ENCODE assay signal across 2 cellular contexts in genomic region chr7:70706698-70707097, GRCh38.
TF ChIP-seq lines count a peak whose summit lies in the region.

No MANE protein-coding gene starts in this region.

TF ChIP-seq in GM12878, 131 proteins besides CTCF, POLR2A, EP300 and RAD21:
- TF ChIP-seq BMI1 (IDR thresholded peaks at IDR 0.05; ENCODE audit: borderline replicate concordance) (peak; percentile 89), TCF3 (IDR thresholded peaks at IDR 0.05; ENCODE audit: borderline replicate concordance, insufficient read depth, low read depth, low read length) (no peak)

TF ChIP-seq in H1, 55 proteins besides CTCF, POLR2A, EP300 and RAD21:
- no peak for TF ChIP-seq KDM4A (IDR thresholded peaks at IDR 0.05; ENCODE audit: low read depth, low read length, severe bottlenecking)
- TF ChIP-seq BRCA1 (IDR thresholded peaks at IDR 0.05; ENCODE audit: low read depth, low read length) = no peak
- TF ChIP-seq RNF2 (IDR thresholded peaks at IDR 0.05; ENCODE audit: borderline replicate concordance, low read depth, low read length, missing control alignments, poor library complexity, severe bottlenecking) = no peak
- TF ChIP-seq MAX (IDR thresholded peaks at IDR 0.05) = no peak
- TF ChIP-seq HDAC6 (IDR thresholded peaks at IDR 0.05; ENCODE audit: low read depth, low read length) = no peak
- TF ChIP-seq SP1 (IDR thresholded peaks at IDR 0.05; ENCODE audit: low read depth, low read length) = no peak
- no peak for TF ChIP-seq SP2 (IDR thresholded peaks at IDR 0.05; ENCODE audit: low read length)
- TF ChIP-seq BACH1 (IDR thresholded peaks at IDR 0.05; ENCODE audit: low read length) = no peak
- TF ChIP-seq GABPA (IDR thresholded peaks at IDR 0.05; ENCODE audit: borderline replicate concordance, insufficient read depth, low read length) = no peak
- no peak for TF ChIP-seq GTF2F1 (IDR thresholded peaks at IDR 0.05; ENCODE audit: borderline replicate concordance, low read depth, low read length)
- TF ChIP-seq SUZ12 (IDR thresholded peaks at IDR 0.05; ENCODE audit: low read length) = no peak
- TF ChIP-seq TAF7 (optimal IDR thresholded peaks at IDR 0.05; ENCODE audit: borderline replicate concordance, low read depth, low read length) = no peak
- no peak for TF ChIP-seq NANOG (IDR thresholded peaks at IDR 0.05; ENCODE audit: insufficient read depth, low read depth, low read length, poor library complexity, severe bottlenecking)
- no peak for TF ChIP-seq SIRT6 (IDR thresholded peaks at IDR 0.05; ENCODE audit: low read length)
- no peak for TF ChIP-seq YY1 (IDR thresholded peaks at IDR 0.05; ENCODE audit: low read depth, low read length)
- no peak for TF ChIP-seq TAF1 (IDR thresholded peaks at IDR 0.05; ENCODE audit: low read depth, low read length)
- no peak for TF ChIP-seq KDM1A (IDR thresholded peaks at IDR 0.05; ENCODE audit: borderline replicate concordance, low read length)
- TF ChIP-seq SRF (IDR thresholded peaks at IDR 0.05; ENCODE audit: low read depth, low read length) = no peak
